ENCODE assay signal across 8 cellular contexts in genomic region chr22:35399114-35399677, GRCh38. TPM values are rescaled to one million over a fixed set of nuclear protein-coding genes. Genes with fewer than 3 reads are reported as not detected.
DNase-seq lines count a peak whose midpoint lies in the region; ATAC-seq and TF ChIP-seq lines count a peak whose summit lies in the region.

No MANE protein-coding gene starts in this region.

- H3K4me3 ChIP-seq in GM12875 (ENCODE audit: low read depth, low read length) (peak overlapping the region; percentile 70), PC-9 (peak overlapping the region; percentile 79), ectodermal cell (ENCODE audit: insufficient read depth, low read depth, low read length) (peak overlapping the region; percentile 80), neutrophil (ENCODE audit: low read depth in 1 of 2, low read length in 1 of 2) (peak overlapping the region; percentile 93 to 96)

- H3K36me3 ChIP-seq in PC-9 (ENCODE audit: low read depth) = no peaks in the 10 kb centered on the region
- peaks cover 9% of the 10 kb centered on the region for H3K36me3 ChIP-seq in ectodermal cell (ENCODE audit: control insufficient read depth, insufficient read depth, low read length)
- peaks cover 6% of the 10 kb centered on the region for H3K36me3 ChIP-seq in neutrophil

- peaks cover 9% of the 10 kb centered on the region for H3K4me1 ChIP-seq in PC-9 (replicated peaks; ENCODE audit: insufficient read depth)
- H3K4me1 ChIP-seq in ectodermal cell (ENCODE audit: control insufficient read depth, insufficient read depth, low read length) = peaks cover 12% of the 10 kb centered on the region
- peaks cover 13 to 30% of the 10 kb centered on the region in 2 experiments for H3K4me1 ChIP-seq in neutrophil (ENCODE audit: control insufficient read depth in 1 of 2, insufficient read depth in 1 of 2, low read depth in 1 of 2, low read length in 1 of 2)

- no peaks in the 10 kb centered on the region for H3K9me2 ChIP-seq in PC-9 (ENCODE audit: insufficient read depth)

- TSS peak; percentile 88 for BruUV-seq in PC-9 (replicated peaks; lab: Mats Ljungman, UMichigan)

- ATAC-seq in sciatic nerve = no peak
- no peak for ATAC-seq in GM19463 (IDR thresholded peaks at IDR 0.05; ENCODE audit: unreplicated experiment)

- H3K27me3 ChIP-seq in PC-9 (ENCODE audit: insufficient read depth, low read depth) (no peaks in the 10 kb centered on the region), ectodermal cell (ENCODE audit: control insufficient read depth, insufficient read depth, low read length, poor library complexity, severe bottlenecking) (no peaks in the 10 kb centered on the region), neutrophil (no peaks in the 10 kb centered on the region)

- DNase-seq in PC-9 = no peak
- no peak for DNase-seq in SIG-M5 treated with dmso at 0.1 percent for 504 hours (lab: John Stamatoyannopoulos, UW; ENCODE audit: unreplicated experiment)
- DNase-seq in sciatic nerve (ENCODE audit: low spot score) = no peak
- no peak for DNase-seq in glomerular visceral epithelial cell (ENCODE audit: extremely low spot score)

- TF ChIP-seq CTCF in GM12875 (IDR thresholded peaks at IDR 0.05; ENCODE audit: borderline replicate concordance, insufficient read depth, low read depth, low read length) (no peak), PC-9 (conservative IDR thresholded peaks at IDR 0.05) (no peak), neutrophil (IDR thresholded peaks at IDR 0.05) (no peak)

- peak overlapping the region; percentile 98 for H2AFZ ChIP-seq in PC-9

- H3K79me2 ChIP-seq in PC-9 (ENCODE audit: low read depth) = peaks cover 20% of the 10 kb centered on the region

- CTCF ChIA-PET in PC-9 (lab: Charles Lee) = no interaction called here

- H4K20me1 ChIP-seq in PC-9 (ENCODE audit: insufficient read depth) = no peaks in the 10 kb centered on the region

- H3K9me3 ChIP-seq in PC-9 (ENCODE audit: insufficient read depth, low read depth) (no peaks in the 10 kb centered on the region), ectodermal cell (ENCODE audit: control insufficient read depth, low read length) (no peaks in the 10 kb centered on the region), neutrophil (no peaks in the 10 kb centered on the region)

- 84 to 85% methylated on average over 23 to 24 of the region's 24 CpGs for WGBS in ectodermal cell, 2 experiments

- intact Hi-C loops in PC-9 (cut with micrococcal nuclease; ENCODE audit: unreplicated experiment) = loop anchor here (5.0 kb wide), 1 partner anchor 47 kb away; no protein-coding TSS in a partner anchor
- intact Hi-C loops in sciatic nerve (cut with DNase I) = no loop called here

- peaks cover 21% of the 10 kb centered on the region; the same call in 1 of the 2 replicates for H3F3A ChIP-seq in PC-9 (ENCODE audit: insufficient read depth, low read depth)

- H3K27ac ChIP-seq in PC-9 = peak overlapping the region; percentile 58
- H3K27ac ChIP-seq in ectodermal cell (ENCODE audit: insufficient read depth, low read depth, low read length, poor library complexity, severe bottlenecking) = peak overlapping the region; percentile 72
- peak overlapping the region; percentile 55 for H3K27ac ChIP-seq in neutrophil

- POLR2A ChIA-PET in PC-9 (lab: Charles Lee; ENCODE audit: unreplicated experiment) = no interaction called here

- H3K4me2 ChIP-seq in PC-9 = peak overlapping the region; percentile 91

RNA-seq across cellular contexts. Expression of gene MCM5, which starts 0.7 kb away (rescaled TPM):
- total RNA-seq in PC-9 (2021) (71.7 and 115 TPM in 2 replicates), sciatic nerve (23.0 TPM)
- 175 TPM for polyA plus RNA-seq in ectodermal cell (2013, experiment 1 of 4)
- polyA plus RNA-seq in ectodermal cell (2013, experiment 2 of 4) = 182 TPM
- polyA plus RNA-seq in ectodermal cell (2013, experiment 3 of 4) = 140 TPM
- polyA plus RNA-seq in ectodermal cell (2013, experiment 4 of 4) = 127 TPM

RNA-seq across cellular contexts. Expression of gene HMOX1, which starts 18.3 kb away (rescaled TPM):
- total RNA-seq in PC-9 (2021) (18.4 and 23.7 TPM in 2 replicates), sciatic nerve (78.5 TPM)
- 7.8 TPM for polyA plus RNA-seq in ectodermal cell (2013, experiment 1 of 4)
- 8.9 TPM for polyA plus RNA-seq in ectodermal cell (2013, experiment 2 of 4)
- polyA plus RNA-seq in ectodermal cell (2013, experiment 3 of 4) = 9.2 TPM
- 7.3 TPM for polyA plus RNA-seq in ectodermal cell (2013, experiment 4 of 4)
